Comparison of ENCODE assay signal across 8 cellular contexts in genomic region chr2:223306371-223306770, GRCh38.
DNase-seq lines count a peak whose midpoint lies in the region; ATAC-seq, FAIRE-seq and TF ChIP-seq lines count a peak whose summit lies in the region.

No MANE protein-coding gene starts in this region.

- no peak overlapping the region for H3K4me2 ChIP-seq in endothelial cell of umbilical vein (ENCODE audit: insufficient read depth, low read length)

- H3K4me1 ChIP-seq in endothelial cell of umbilical vein (ENCODE audit: control insufficient read depth, extremely low read depth, insufficient read depth, low read length) (no peaks in the 10 kb centered on the region), pancreas (no peaks in the 10 kb centered on the region)

- no peaks in the 10 kb centered on the region for H3K4me1 Mint-ChIP-seq in mesothelial cell of epicardium

- H3K27me3 Mint-ChIP-seq in mesothelial cell of epicardium (ENCODE audit: low read depth): no peaks in the 10 kb centered on the region

- H3K4me3 ChIP-seq in BJ (ENCODE audit: low read depth, low read length) (no peak overlapping the region), endothelial cell of umbilical vein (replicated peaks in 1 of 3; ENCODE audit: insufficient read depth in 1 of 3, low read depth in 1 of 3, low read length in 3 of 3) (no peak overlapping the region), pancreas (no peak overlapping the region)
- no peak overlapping the region for H3K4me3 ChIP-seq in Jurkat, Clone E6-1 (ENCODE audit: low read length)

- H4K20me1 ChIP-seq in endothelial cell of umbilical vein (replicated peaks; ENCODE audit: control insufficient read depth, extremely low read depth, insufficient read depth, low read length): no peaks in the 10 kb centered on the region

- H3K27ac ChIP-seq in endothelial cell of umbilical vein (ENCODE audit: insufficient read depth, low read depth, low read length) (no peak overlapping the region), pancreas (no peak overlapping the region)

- FAIRE-seq in endothelial cell of umbilical vein (lab: Jason Lieb, UNC) (no peak), pancreas (lab: Jason Lieb, UNC) (no peak)

- no peaks in the 10 kb centered on the region for H3K79me2 ChIP-seq in endothelial cell of umbilical vein (ENCODE audit: control insufficient read depth, insufficient read depth, low read length)

- peak; percentile 74 for ATAC-seq in GM18909 (IDR thresholded peaks at IDR 0.05; ENCODE audit: poor library complexity, unreplicated experiment)
- ATAC-seq in esophagus mucosa: no peak
- ATAC-seq in pancreas: no peak

- WGBS in pancreas, 2 donors: 54 to 70% methylated on average over 3 of the region's 3 CpGs

- no peak for TF ChIP-seq POLR2A in endothelial cell of umbilical vein (IDR thresholded peaks at IDR 0.05; ENCODE audit: low read depth, low read length)

- intact Hi-C loops in endothelial cell of umbilical vein (cut with micrococcal nuclease): loop anchor here (1.0 kb wide), 1 partner anchor 335 kb away; no protein-coding TSS in a partner anchor
- intact Hi-C loops in pancreas (cut with DNase I): no loop called here

- peak; percentile 64 for TF ChIP-seq CTCF in BJ (IDR thresholded peaks at IDR 0.05; ENCODE audit: insufficient read depth, low read depth, low read length)
- peak; percentile 15 to 40 for TF ChIP-seq CTCF in endothelial cell of umbilical vein (IDR thresholded peaks at IDR 0.05; ENCODE audit: extremely low read depth in 1 of 2, insufficient read depth in 1 of 2, low read depth in 1 of 2, low read length in 2 of 2)
- no peak for TF ChIP-seq CTCF in mesothelial cell of epicardium (IDR thresholded peaks at IDR 0.05; ENCODE audit: unreplicated experiment)
- TF ChIP-seq CTCF in pancreas (IDR thresholded peaks at IDR 0.05): no peak

- CTCF ChIA-PET in BJ (lab: Yijun Ruan, JAX): interaction anchor here (1.5 to 2.2 kb wide), 2 partner anchors 9 to 58 kb away, joined by 3 to 6 read pairs; no protein-coding TSS in a partner anchor
- CTCF ChIA-PET in endothelial cell of umbilical vein (lab: Charles Lee): interaction anchor here (0.6 to 2.3 kb wide), 9 partner anchors 9 to 493 kb away, joined by 3 to 24 read pairs (median 4); no protein-coding TSS in a partner anchor

- POLR2A ChIA-PET in BJ (lab: Charles Lee): no interaction called here
- POLR2A ChIA-PET in endothelial cell of umbilical vein (lab: Charles Lee): no interaction called here

- no peak overlapping the region for H3K9ac ChIP-seq in endothelial cell of umbilical vein (replicated peaks; ENCODE audit: extremely low read depth, insufficient read depth, low read length)

- peaks cover 2% of the 10 kb centered on the region for H3K9me3 Mint-ChIP-seq in mesothelial cell of epicardium

- H3K4me3 Mint-ChIP-seq in mesothelial cell of epicardium: no peak overlapping the region

- no peak overlapping the region for H3K27ac Mint-ChIP-seq in mesothelial cell of epicardium

- H3K36me3 ChIP-seq in BJ (ENCODE audit: control insufficient read depth, insufficient read depth, low read length) (no peaks in the 10 kb centered on the region), endothelial cell of umbilical vein (ENCODE audit: control insufficient read depth in 2 of 2, extremely low read depth in 1 of 2, insufficient read depth in 2 of 2, low read length in 2 of 2) (no peaks in the 10 kb centered on the region), pancreas (no peaks in the 10 kb centered on the region)

- H3K9me3 ChIP-seq in endothelial cell of umbilical vein (replicated peaks; ENCODE audit: control insufficient read depth, insufficient read depth, low read length) (no peaks in the 10 kb centered on the region), pancreas (no peaks in the 10 kb centered on the region)

- DNase-seq in BJ (ENCODE audit: low read depth): no peak
- DNase-seq in Jurkat, Clone E6-1 (ENCODE audit: low read depth, low spot score): peak; percentile 48
- peak; percentile 12 for DNase-seq in endothelial cell of umbilical vein (ENCODE audit: low read depth, low spot score)
- no peak for DNase-seq in dedifferentiated amniotic fluid mesenchymal stem cell (ENCODE audit: extremely low spot score)
- DNase-seq in mesothelial cell of epicardium (ENCODE audit: low spot score in 2 of 2, unreplicated experiment in 2 of 2): no peak
- DNase-seq in pancreas: no peak

- H3K27me3 ChIP-seq in BJ (ENCODE audit: control insufficient read depth, insufficient read depth, low read length) (no peaks in the 10 kb centered on the region), endothelial cell of umbilical vein (ENCODE audit: control insufficient read depth in 2 of 2, insufficient read depth in 2 of 2, low read length in 2 of 2) (no peaks in the 10 kb centered on the region), pancreas (no peaks in the 10 kb centered on the region)

- BruUV-seq in endothelial cell of umbilical vein (replicated peaks; lab: Mats Ljungman, UMichigan): no TSS peak

- dilution Hi-C loops in endothelial cell of umbilical vein (cut with MboI; ENCODE audit: extremely low pct_ligation_motif_present, low sequenced_read_pairs): no loop called here

- H3K36me3 Mint-ChIP-seq in mesothelial cell of epicardium: no peaks in the 10 kb centered on the region

- H2AFZ ChIP-seq in endothelial cell of umbilical vein (ENCODE audit: low read depth, low read length): no peak overlapping the region

- H3K9me1 ChIP-seq in endothelial cell of umbilical vein (replicated peaks; ENCODE audit: control insufficient read depth, extremely low read depth, insufficient read depth, low read length): no peaks in the 10 kb centered on the region

TF ChIP-seq in endothelial cell of umbilical vein, 7 proteins besides CTCF, POLR2A, EP300 and RAD21:
- TF ChIP-seq FOS (IDR thresholded peaks at IDR 0.05; ENCODE audit: borderline replicate concordance, insufficient read depth, low read length): no peak
- no peak for TF ChIP-seq POLR2AphosphoS5 (IDR thresholded peaks at IDR 0.05; ENCODE audit: insufficient read depth, low read depth, low read length)
- TF ChIP-seq EZH2 (IDR thresholded peaks at IDR 0.05; ENCODE audit: borderline replicate concordance, low read depth, low read length, severe bottlenecking): no peak
- no peak for TF ChIP-seq JUN (IDR thresholded peaks at IDR 0.05; ENCODE audit: borderline replicate concordance, insufficient read depth, insufficient read length, low read depth)
- TF ChIP-seq MYC (IDR thresholded peaks at IDR 0.05; ENCODE audit: low read depth, low read length): no peak
- no peak for TF ChIP-seq GATA2 (IDR thresholded peaks at IDR 0.05; ENCODE audit: insufficient read depth, insufficient read length, low read depth, low read length)
- TF ChIP-seq MAX (IDR thresholded peaks at IDR 0.05; ENCODE audit: insufficient read depth, insufficient read length): no peak

Comparison
In these comparisons a context has a peak if more than half of its experiments do, and no peak if none do; other contexts are left out.
1. DNase-seq: peak in Jurkat, Clone E6-1 (single experiment) and endothelial cell of umbilical vein (single experiment); none in BJ (single experiment), dedifferentiated amniotic fluid mesenchymal stem cell (single experiment), mesothelial cell of epicardium (0 of 2) and pancreas (0 of 6).
2. CTCF ChIP-seq: peak in BJ (single experiment) and endothelial cell of umbilical vein (2 of 2); none in mesothelial cell of epicardium (single experiment) and pancreas (0 of 4).